Comparison of ENCODE assay signal across 23 cellular contexts in genomic region chr13:30276178-30276577, GRCh38. TPM values are rescaled to one million over a fixed set of nuclear protein-coding genes. Genes with fewer than 3 reads are reported as not detected.
DNase-seq lines count a peak whose midpoint lies in the region; ATAC-seq and FAIRE-seq lines count a peak whose summit lies in the region.
"Had no signal": no experiment of that assay in that cellular context is flagged by ENCODE, and none has a peak within 500 bp of the region (broad histone marks: within the 10 kb centered on the region; RNA-seq: fewer than 3 reads in every experiment).

No MANE protein-coding gene starts in this region.

- H3K4me1 Mint-ChIP-seq in stimulated activated effector memory CD8-positive, alpha-beta T cell treated with anti-CD3 and anti-CD28 coated beads, Interleukin-12 subunit alpha, Interleukin-12 subunit beta, amount 100 ng/mL, for 72 hours: peaks cover 11% of the 10 kb centered on the region

- peak; percentile 3 for DNase-seq in NCI-H2107 treated with DMSO at 0.1 percent for 48 hours (lab: John Stamatoyannopoulos, UW; ENCODE audit: unreplicated experiment)
- no peak for DNase-seq in NCI-H2107 (lab: John Stamatoyannopoulos, UW)
- peak; percentile 49 for DNase-seq in LHCN-M2 (ENCODE audit: low read depth)
- DNase-seq in frontal cortex (ENCODE audit: low spot score in 2 of 2): no peak
- no peak for DNase-seq in stimulated activated effector memory CD8-positive, alpha-beta T cell treated with anti-CD3 and anti-CD28 coated beads, Interleukin-12 subunit alpha, Interleukin-12 subunit beta, amount 100 ng/mL, for 72 hours (ENCODE audit: low spot score in 2 of 2)
- no peak for DNase-seq in C1 segment of cervical spinal cord (lab: John Stamatoyannopoulos, UW)
- DNase-seq in RKO (ENCODE audit: low spot score): no peak
- DNase-seq: 8988T; activated CD8-positive, alpha-beta memory T cell treated with anti-CD3 and anti-CD28 coated beads for 24 hours; activated gamma-delta T cell treated with Interleukin-2 at 50 U/mL for 16 hours; activated T-cell treated with anti-CD3 and anti-CD28 coated beads, Interleukin-2, amount 50 U/mL, for 24 hours; CD8-positive, alpha-beta memory T cell; esophagus squamous epithelium; gastrocnemius medialis; H7; hypothalamus; islet precursor cell; mammary epithelial cell; NCI-H1436; NCI-H526 treated with DMSO at 0.1 percent for 48 hours had no signal

- peak; percentile 19 for FAIRE-seq in frontal cortex (lab: Jason Lieb, UNC)
- FAIRE-seq: bronchial epithelial cell had no signal

- no peak overlapping the region for H3K27ac Mint-ChIP-seq in stimulated activated effector memory CD8-positive, alpha-beta T cell treated with anti-CD3 and anti-CD28 coated beads, Interleukin-12 subunit alpha, Interleukin-12 subunit beta, amount 100 ng/mL, for 72 hours
- H3K27ac Mint-ChIP-seq: activated T-cell treated with anti-CD3 and anti-CD28 coated beads, Interleukin-2, amount 50 U/mL, for 24 hours; CD8-positive, alpha-beta memory T cell; progenitor cell of endocrine pancreas had no signal

- ATAC-seq in stimulated activated effector memory CD8-positive, alpha-beta T cell treated with anti-CD3 and anti-CD28 coated beads, Interleukin-12 subunit alpha, Interleukin-12 subunit beta, amount 100 ng/mL, for 72 hours: peak; percentile 56
- no peak for ATAC-seq in esophagus mucosa
- ATAC-seq: gastrocnemius medialis had no signal

- no peaks in the 10 kb centered on the region for H3K9me3 Mint-ChIP-seq in stimulated activated effector memory CD8-positive, alpha-beta T cell treated with anti-CD3 and anti-CD28 coated beads, Interleukin-12 subunit alpha, Interleukin-12 subunit beta, amount 100 ng/mL, for 72 hours
- H3K9me3 Mint-ChIP-seq: activated T-cell treated with anti-CD3 and anti-CD28 coated beads, Interleukin-2, amount 50 U/mL, for 24 hours; CD8-positive, alpha-beta memory T cell had no signal

- H3K4me3 Mint-ChIP-seq in stimulated activated effector memory CD8-positive, alpha-beta T cell treated with anti-CD3 and anti-CD28 coated beads, Interleukin-12 subunit alpha, Interleukin-12 subunit beta, amount 100 ng/mL, for 72 hours: no peak overlapping the region
- H3K4me3 Mint-ChIP-seq: activated T-cell treated with anti-CD3 and anti-CD28 coated beads, Interleukin-2, amount 50 U/mL, for 24 hours; CD8-positive, alpha-beta memory T cell had no signal

- H3K36me3 Mint-ChIP-seq in stimulated activated effector memory CD8-positive, alpha-beta T cell treated with anti-CD3 and anti-CD28 coated beads, Interleukin-12 subunit alpha, Interleukin-12 subunit beta, amount 100 ng/mL, for 72 hours: peaks cover 4% of the 10 kb centered on the region

RNA-seq across cellular contexts. Expression of gene KATNAL1, which starts 31.2 kb away (rescaled TPM):
- 26.7 and 28.0 TPM in 2 replicates for total RNA-seq in LHCN-M2 (2014; rRNA removed)
- polyA plus RNA-seq in LHCN-M2 (2012): 12.8 TPM
- 51.4 TPM for total RNA-seq in frontal cortex
- total RNA-seq in esophagus mucosa: 4.5 TPM

Comparison
In these comparisons a context has a peak if more than half of its experiments do, and no peak if none do; other contexts are left out.
1. DNase-seq: peak in NCI-H2107 treated with DMSO at 0.1 percent for 48 hours (single experiment) and LHCN-M2 (single experiment); none in NCI-H2107 (single experiment), frontal cortex (0 of 2), stimulated activated effector memory CD8-positive, alpha-beta T cell treated with anti-CD3 and anti-CD28 coated beads, Interleukin-12 subunit alpha, Interleukin-12 subunit beta, amount 100 ng/mL, for 72 hours (0 of 2), C1 segment of cervical spinal cord (0 of 14) and RKO (single experiment).